27 cellular contexts compared by ENCODE assay signal in genomic region chr5:169871816-169872215, GRCh38.
"Had no signal": no experiment of that assay in that cellular context is flagged by ENCODE, and none has a peak within 500 bp of the region (broad histone marks: within the 10 kb centered on the region; RNA-seq: fewer than 3 reads in every experiment).

No MANE protein-coding gene starts in this region.

- H3K27ac Mint-ChIP-seq: activated B cell treated with CpG ODN at 0.5 μM for 24 hours; activated CD8-positive, alpha-beta T cell treated with anti-CD3 and anti-CD28 coated beads for 36 hours; activated naive CD8-positive, alpha-beta T cell; activated T-helper 17 cell treated with anti-CD3 and anti-CD28 coated beads, Interleukin-2, amount 50 U/mL, for 72 hours; T-helper 1 cell treated with Interleukin-12 subunit alpha and Interleukin-12 subunit beta and Interleukin-4 antibody, amounts not matched to agents 30 μg/mL and 1 μg/mL, for 36 hours had no signal

- DNase-seq: activated B cell treated with CpG ODN at 0.5 μM for 24 hours; activated CD4-positive, alpha-beta T cell treated with anti-CD3 and anti-CD28 coated beads for 48 hours; activated CD4-positive, alpha-beta T cell treated with anti-CD3 and anti-CD28 coated beads, Interleukin-2, amount 50 U/mL, for 1 hour; activated CD4-positive, alpha-beta T cell treated with anti-CD3 and anti-CD28 coated beads, Interleukin-2, amount 50 U/mL, for 48 hours; activated CD8-positive, alpha-beta memory T cell treated with anti-CD3 and anti-CD28 coated beads for 24 hours; activated CD8-positive, alpha-beta T cell treated with anti-CD3 and anti-CD28 coated beads for 36 hours; activated effector memory CD4-positive, alpha-beta T cell treated with Interleukin-2 at 50 U/mL for 16 hours; activated gamma-delta T cell treated with Interleukin-2 at 50 U/mL for 16 hours; activated naive CD4-positive, alpha-beta T cell treated with anti-CD3 and anti-CD28 coated beads, Interleukin-2, amount 50 U/mL, for 16 hours; activated naive CD4-positive, alpha-beta T cell treated with Interleukin-2 at 50 U/mL for 16 hours; activated T-cell treated with anti-CD3 and anti-CD28 coated beads, Interleukin-2, amount 50 U/mL, for 4 hours; amniotic stem cell; anterior cingulate cortex; body of pancreas; caudate nucleus; colonic mucosa; effector CD8-positive, alpha-beta T cell; esophagus squamous epithelium; foreskin melanocyte; heart right ventricle; T1000; WERI-Rb-1 had no signal

- ATAC-seq: activated CD4-positive, CD25-positive, alpha-beta regulatory T cell treated with anti-CD3 and anti-CD28 coated beads, Interleukin-2, amount 50 U/mL, for 24 hours; activated CD8-positive, alpha-beta T cell treated with anti-CD3 and anti-CD28 coated beads for 36 hours; activated T-cell treated with anti-CD3 and anti-CD28 coated beads, Interleukin-2, amount 50 U/mL, for 4 hours; activated T-helper 17 cell treated with anti-CD3 and anti-CD28 coated beads, Interleukin-2, amount 50 U/mL, for 72 hours; body of pancreas; gastroesophageal sphincter; heart right ventricle had no signal

- H3K9me3 Mint-ChIP-seq: activated B cell treated with CpG ODN at 0.5 μM for 24 hours; activated CD8-positive, alpha-beta T cell treated with anti-CD3 and anti-CD28 coated beads for 36 hours; activated T-cell treated with anti-CD3 and anti-CD28 coated beads, Interleukin-2, amount 50 U/mL, for 4 hours; activated T-helper 17 cell treated with anti-CD3 and anti-CD28 coated beads, Interleukin-2, amount 50 U/mL, for 72 hours; T-helper 1 cell treated with Interleukin-12 subunit alpha and Interleukin-12 subunit beta and Interleukin-4 antibody, amounts not matched to agents 30 μg/mL and 1 μg/mL, for 36 hours had no signal

- H3K4me3 Mint-ChIP-seq: activated B cell treated with CpG ODN at 0.5 μM for 24 hours; activated CD8-positive, alpha-beta T cell treated with anti-CD3 and anti-CD28 coated beads for 36 hours; activated naive CD8-positive, alpha-beta T cell; activated T-cell treated with anti-CD3 and anti-CD28 coated beads, Interleukin-2, amount 50 U/mL, for 4 hours; activated T-helper 17 cell treated with anti-CD3 and anti-CD28 coated beads, Interleukin-2, amount 50 U/mL, for 72 hours; T-helper 1 cell treated with Interleukin-12 subunit alpha and Interleukin-12 subunit beta and Interleukin-4 antibody, amounts not matched to agents 30 μg/mL and 1 μg/mL, for 36 hours had no signal

- H3K4me3 ChIP-seq: body of pancreas, colonic mucosa, esophagus squamous epithelium, gastroesophageal sphincter, heart right ventricle had no signal

- H3K27me3 Mint-ChIP-seq: activated B cell treated with CpG ODN at 0.5 μM for 24 hours; activated CD8-positive, alpha-beta T cell treated with anti-CD3 and anti-CD28 coated beads for 36 hours; activated naive CD8-positive, alpha-beta T cell; activated T-helper 17 cell treated with anti-CD3 and anti-CD28 coated beads, Interleukin-2, amount 50 U/mL, for 72 hours had no signal
